In the genomic region with DNA sequence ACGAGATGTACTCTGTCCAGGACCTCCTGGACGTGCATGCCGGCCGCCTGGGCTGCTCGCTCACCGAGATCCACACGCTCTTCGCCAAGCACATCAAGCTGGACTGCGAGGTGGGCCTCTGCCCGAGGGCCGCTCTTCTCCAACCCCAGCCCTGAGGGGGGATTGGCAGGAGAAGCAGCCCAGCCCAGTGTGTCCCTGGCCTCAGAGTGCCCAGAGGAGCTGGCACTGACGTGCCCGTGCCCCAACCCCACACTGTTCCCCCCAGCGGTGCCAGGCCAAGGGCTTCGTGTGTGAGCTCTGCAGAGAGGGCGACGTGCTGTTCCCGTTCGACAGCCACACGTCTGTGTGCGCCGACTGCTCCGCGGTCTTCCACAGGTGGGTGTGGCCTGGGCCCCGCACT, we compare ENCODE assay signal across 2 cellular contexts.
TF ChIP-seq lines count a peak whose summit lies in the region.

No MANE protein-coding gene starts in this region.

TF ChIP-seq in H1, 55 proteins besides CTCF, POLR2A, EP300 and RAD21:
- TF ChIP-seq CHD7 (IDR thresholded peaks at IDR 0.05; ENCODE audit: insufficient replicate concordance, low read length) (no peak), CREB1 (IDR thresholded peaks at IDR 0.05) (no peak), NANOG (IDR thresholded peaks at IDR 0.05; ENCODE audit: insufficient read depth, low read depth, low read length, poor library complexity, severe bottlenecking) (no peak), FOSL1 (IDR thresholded peaks at IDR 0.05; ENCODE audit: insufficient read depth, low read depth, low read length) (no peak), NRF1 (IDR thresholded peaks at IDR 0.05; ENCODE audit: low read depth, low read length) (no peak), CHD1 (IDR thresholded peaks at IDR 0.05; ENCODE audit: low read depth, low read length) (no peak), YY1 (IDR thresholded peaks at IDR 0.05; ENCODE audit: low read depth, low read length) (no peak), POU5F1 (IDR thresholded peaks at IDR 0.05; ENCODE audit: low read depth, low read length) (no peak), ATF3 (IDR thresholded peaks at IDR 0.05; ENCODE audit: insufficient read depth, low read depth, low read length) (no peak), RFX5 (IDR thresholded peaks at IDR 0.05; ENCODE audit: borderline replicate concordance, low read depth, low read length) (no peak), BRCA1 (IDR thresholded peaks at IDR 0.05; ENCODE audit: low read depth, low read length) (no peak), CEBPB (IDR thresholded peaks at IDR 0.05; ENCODE audit: low read depth, low read length) (no peak), GABPA (IDR thresholded peaks at IDR 0.05; ENCODE audit: borderline replicate concordance, insufficient read depth, low read length) (no peak), SP2 (IDR thresholded peaks at IDR 0.05; ENCODE audit: low read length) (no peak), RXRA (IDR thresholded peaks at IDR 0.05; ENCODE audit: insufficient read depth, low read depth, low read length) (no peak)

TF ChIP-seq in HEK293T, 16 proteins besides CTCF, POLR2A, EP300 and RAD21:
- TF ChIP-seq LEF1 (IDR thresholded peaks at IDR 0.05; ENCODE audit: borderline replicate concordance) = no peak
- TF ChIP-seq ELF4 (IDR thresholded peaks at IDR 0.05) = no peak
TF ChIP-seq in HEK293T: peak in this region for 0.
